Comparison of ENCODE assay signal across 23 cellular contexts in the genomic region with DNA sequence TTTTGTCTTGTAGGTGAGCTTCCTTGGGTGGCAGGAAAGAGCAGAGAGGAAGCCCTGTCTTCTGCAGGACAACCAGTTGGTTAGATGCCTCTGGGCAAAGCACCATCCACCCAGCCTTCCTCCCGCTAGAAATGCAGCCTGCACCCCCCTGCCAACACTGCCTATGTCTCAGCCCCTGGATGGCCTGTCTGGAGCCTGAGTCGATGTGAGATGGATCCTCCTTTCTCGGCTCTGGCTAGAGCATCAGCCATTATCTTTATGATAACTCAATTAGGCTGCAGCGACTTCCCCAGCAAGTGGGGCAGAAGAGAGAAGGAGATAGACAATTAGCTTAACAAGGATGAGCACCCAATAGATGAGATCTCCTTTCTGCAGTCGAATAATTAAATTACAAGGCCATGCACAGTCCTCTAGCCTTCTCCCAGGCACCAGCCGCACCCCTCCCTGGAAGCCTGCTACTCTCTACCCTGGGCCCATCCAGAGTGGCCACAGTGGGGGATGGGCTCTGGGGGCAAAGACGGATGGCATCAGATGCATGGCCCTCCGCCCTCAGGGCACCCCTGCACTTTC.
"Had no signal": no experiment of that assay in that cellular context is flagged by ENCODE, and none has a peak within 500 bp of the region (broad histone marks: within the 10 kb centered on the region; RNA-seq: fewer than 3 reads in every experiment).

No MANE protein-coding gene starts in this region.

- H3K4me3 ChIP-seq: K562, SJSA1 had no signal

- H3K4me1 ChIP-seq: SJSA1 had no signal

- H3K4me2 ChIP-seq: KMS-11 had no signal

- H3K4me1 Mint-ChIP-seq: IgD-negative memory B cell had no signal

- DNase-seq: Kasumi-1, MM.1S, MV-4-11, NCI-H1048, NCI-H1105, NCI-H1417, NCI-H1436 treated with DMSO at 0.1 percent for 48 hours, NCI-H1694, NCI-H187 treated with DMSO at 0.1 percent for 48 hours, NCI-H2029 treated with DMSO at 0.1 percent for 48 hours, NCI-H2171 treated with DMSO at 0.1 percent for 48 hours, NCI-H345, NCI-H446 treated with DMSO at 0.1 percent for 48 hours, NCI-H510A treated with DMSO at 0.1 percent for 48 hours, NCI-H526, Right ventricle myocardium superior, RPMI8226, SIG-M5 had no signal

- H3K9ac ChIP-seq: KMS-11 had no signal

- ATAC-seq: K562 had no signal

- H3K4me3 Mint-ChIP-seq: IgD-negative memory B cell had no signal

- H3K9me3 ChIP-seq: SJSA1 had no signal

- H3K27me3 ChIP-seq: SJSA1 had no signal

- H3K36me3 ChIP-seq: SJSA1 had no signal

- H3K27ac ChIP-seq: HL-60, KMS-11, SJSA1 had no signal

- H3K36me3 Mint-ChIP-seq: IgD-negative memory B cell had no signal
